Comparison of ENCODE assay signal across 17 cellular contexts in genomic region chr12:103824290-103824689, GRCh38. TPM values are rescaled to one million over a fixed set of nuclear protein-coding genes. Genes with fewer than 3 reads are reported as not detected.
DNase-seq lines count a peak whose midpoint lies in the region; ATAC-seq and TF ChIP-seq lines count a peak whose summit lies in the region.
"Had no signal": no experiment of that assay in that cellular context is flagged by ENCODE, and none has a peak within 500 bp of the region (broad histone marks: within the 10 kb centered on the region; RNA-seq: fewer than 3 reads in every experiment).

No MANE protein-coding gene starts in this region.

- H3K4me1 ChIP-seq in gastroesophageal sphincter (peaks cover 5 to 98% (median 23%) of the 10 kb centered on the region in 3 donors), transverse colon (peaks cover 0 to 31% (median 17%) of the 10 kb centered on the region in 4 donors), stomach (peaks cover 0 to 33% (median 6%) of the 10 kb centered on the region in 4 donors)

- no peaks in the 10 kb centered on the region for H3K36me3 Mint-ChIP-seq in osteocyte (ENCODE audit: unreplicated experiment)
- H3K36me3 Mint-ChIP-seq in activated naive CD4-positive, alpha-beta T cell treated with anti-CD3 and anti-CD28 coated beads, Interleukin-2, amount 50 U/mL, for 72 hours: peaks cover 13 to 15% of the 10 kb centered on the region in 2 donors

- intact Hi-C loops in transverse colon (cut with DNase I; ENCODE audit: low total_unique reads) (no loop called here), stomach (cut with DNase I; ENCODE audit: low total_unique reads) (no loop called here)

- peak overlapping the region in 3 of 4 donors; percentile 9 to 20 (median 10) for H3K27ac ChIP-seq in gastroesophageal sphincter
- H3K27ac ChIP-seq in transverse colon: peak overlapping the region in 2 of 4 donors; percentile 37 to 44
- no peak overlapping the region for H3K27ac ChIP-seq in stomach

- no peaks in the 10 kb centered on the region for H3K9me3 Mint-ChIP-seq in osteocyte (ENCODE audit: unreplicated experiment)
- H3K9me3 Mint-ChIP-seq in activated naive CD4-positive, alpha-beta T cell treated with anti-CD3 and anti-CD28 coated beads, Interleukin-2, amount 50 U/mL, for 72 hours: peaks cover 0 to 8% of the 10 kb centered on the region in 2 donors

- peak overlapping the region; percentile 50 for H3K27ac Mint-ChIP-seq in osteocyte (ENCODE audit: unreplicated experiment)
- H3K27ac Mint-ChIP-seq in activated naive CD4-positive, alpha-beta T cell treated with anti-CD3 and anti-CD28 coated beads, Interleukin-2, amount 50 U/mL, for 72 hours: no peak overlapping the region
- H3K27ac Mint-ChIP-seq: CD4-positive, alpha-beta memory T cell had no signal

- peaks cover 46% of the 10 kb centered on the region for H3K4me1 Mint-ChIP-seq in osteocyte (ENCODE audit: unreplicated experiment)

- TF ChIP-seq EP300 in gastroesophageal sphincter (IDR thresholded peaks at IDR 0.05): no peak
- no peak for TF ChIP-seq EP300 in transverse colon (IDR thresholded peaks at IDR 0.05; ENCODE audit: low read depth)
- no peak for TF ChIP-seq EP300 in stomach (IDR thresholded peaks at IDR 0.05)

- H3K9me3 ChIP-seq in gastroesophageal sphincter (peaks cover 0 to 6% (median 0%) of the 10 kb centered on the region in 3 donors), transverse colon (no peaks in the 10 kb centered on the region), stomach (peaks cover 0 to 9% (median 4%) of the 10 kb centered on the region in 4 donors)
- H3K9me3 ChIP-seq: MG63 had no signal

- DNase-seq in NCI-H2171 treated with DMSO at 0.1 percent for 48 hours (lab: John Stamatoyannopoulos, UW) (peak; percentile 82), osteocyte (ENCODE audit: extremely low spot score, unreplicated experiment) (no peak), transverse colon (peak; percentile 23), NCI-H1417 treated with DMSO at 0.1 percent for 48 hours (lab: John Stamatoyannopoulos, UW) (no peak), stomach (no peak)
- no peak for DNase-seq in activated naive CD4-positive, alpha-beta T cell treated with anti-CD3 and anti-CD28 coated beads, Interleukin-2, amount 50 U/mL, for 72 hours (ENCODE audit: low spot score in 2 of 2)
- DNase-seq: C1 segment of cervical spinal cord; CD4-positive, alpha-beta memory T cell; DMS79; EL; GF-D8; KG1; NCI-H1694; NCI-H2029 treated with DMSO at 0.1 percent for 48 hours; NCI-H774 had no signal

- H3K4me3 ChIP-seq in gastroesophageal sphincter (no peak overlapping the region), transverse colon (no peak overlapping the region), stomach (no peak overlapping the region)
- H3K4me3 ChIP-seq: MG63 had no signal

- WGBS in gastroesophageal sphincter (ENCODE audit: low coverage in 1 of 2), 2 donors: 88% methylated on average over 3 of the region's 3 CpGs
- 60 to 70% methylated on average over 2 to 3 of the region's 3 CpGs for WGBS in transverse colon (ENCODE audit: low coverage in 1 of 2), 2 donors
- 78 to 94% (median 91%) methylated on average over 3 of the region's 3 CpGs for WGBS in stomach, 5 donors

- in situ Hi-C loops in transverse colon (cut with MboI; ENCODE audit: low pct_ligation_motif_present in 1 of 4, low pct_unique_long_range_greater_than_20kb in 1 of 4, low sequenced_read_pairs in 3 of 4): no loop called here

- TF ChIP-seq POLR2A in gastroesophageal sphincter (IDR thresholded peaks at IDR 0.05): no peak
- TF ChIP-seq POLR2A in transverse colon (IDR thresholded peaks at IDR 0.05): no peak
- no peak for TF ChIP-seq POLR2A in stomach (IDR thresholded peaks at IDR 0.05)

- H3K4me3 Mint-ChIP-seq in osteocyte (ENCODE audit: unreplicated experiment): no peak overlapping the region
- H3K4me3 Mint-ChIP-seq: CD4-positive, alpha-beta memory T cell had no signal

- no peak for ATAC-seq in gastroesophageal sphincter
- no peak for ATAC-seq in activated naive CD4-positive, alpha-beta T cell treated with anti-CD3 and anti-CD28 coated beads, Interleukin-2, amount 50 U/mL, for 72 hours

- no peaks in the 10 kb centered on the region for H3K27me3 ChIP-seq in gastroesophageal sphincter
- no peaks in the 10 kb centered on the region for H3K27me3 ChIP-seq in transverse colon
- no peaks in the 10 kb centered on the region for H3K27me3 ChIP-seq in stomach
- H3K27me3 ChIP-seq: MG63 had no signal

- TF ChIP-seq CTCF in gastroesophageal sphincter (IDR thresholded peaks at IDR 0.05) (no peak), osteocyte (IDR thresholded peaks at IDR 0.05) (no peak), transverse colon (IDR thresholded peaks at IDR 0.05) (no peak), stomach (IDR thresholded peaks at IDR 0.05) (no peak)

- no peaks in the 10 kb centered on the region for H3K27me3 Mint-ChIP-seq in osteocyte (ENCODE audit: unreplicated experiment)
- H3K27me3 Mint-ChIP-seq: CD4-positive, alpha-beta memory T cell had no signal

- H3K36me3 ChIP-seq in gastroesophageal sphincter (peaks cover 0 to 11% of the 10 kb centered on the region in 2 donors), transverse colon (peaks cover 0 to 6% (median 0%) of the 10 kb centered on the region in 4 donors), stomach (no peaks in the 10 kb centered on the region)

RNA-seq across cellular contexts. Expression of gene NT5DC3, which starts 16.7 kb away (rescaled TPM):
- total RNA-seq in gastroesophageal sphincter (100 to 1,000 TPM in 3 of 4 donors, 10 to 100 TPM in 1; 64.5 to 185 (median 131) TPM), osteocyte (11.3 and 12.5 TPM in 2 replicates), transverse colon (10 to 100 TPM; 24.3 to 71.4 (median 54.8) TPM), stomach (10 to 100 TPM in 3 of 5 donors, 1 to 10 TPM in 2; 7.6 to 42.9 (median 13.6) TPM)
- 1 to 10 TPM; 5.4 to 6.7 TPM for total RNA-seq in activated naive CD4-positive, alpha-beta T cell treated with anti-CD3 and anti-CD28 coated beads, Interleukin-2, amount 50 U/mL, for 72 hours
- polyA plus RNA-seq in stomach: 1 to 10 TPM in 1 of 3 donors, under 1 TPM in 2; 0.76 to 3.5 (median 0.81) TPM

Comparison
In these comparisons a context has a peak if more than half of its experiments do, and no peak if none do; other contexts are left out.
1. DNase-seq: peak in NCI-H2171 treated with DMSO at 0.1 percent for 48 hours (single experiment) and transverse colon (single experiment); none in osteocyte (single experiment), NCI-H1417 treated with DMSO at 0.1 percent for 48 hours (single experiment), activated naive CD4-positive, alpha-beta T cell treated with anti-CD3 and anti-CD28 coated beads, Interleukin-2, amount 50 U/mL, for 72 hours (0 of 2) and stomach (single experiment).
2. H3K27ac ChIP-seq: peak in gastroesophageal sphincter (3 of 4); none in stomach (0 of 5).